Comparison of ENCODE assay signal across 10 cellular contexts in the genomic region with DNA sequence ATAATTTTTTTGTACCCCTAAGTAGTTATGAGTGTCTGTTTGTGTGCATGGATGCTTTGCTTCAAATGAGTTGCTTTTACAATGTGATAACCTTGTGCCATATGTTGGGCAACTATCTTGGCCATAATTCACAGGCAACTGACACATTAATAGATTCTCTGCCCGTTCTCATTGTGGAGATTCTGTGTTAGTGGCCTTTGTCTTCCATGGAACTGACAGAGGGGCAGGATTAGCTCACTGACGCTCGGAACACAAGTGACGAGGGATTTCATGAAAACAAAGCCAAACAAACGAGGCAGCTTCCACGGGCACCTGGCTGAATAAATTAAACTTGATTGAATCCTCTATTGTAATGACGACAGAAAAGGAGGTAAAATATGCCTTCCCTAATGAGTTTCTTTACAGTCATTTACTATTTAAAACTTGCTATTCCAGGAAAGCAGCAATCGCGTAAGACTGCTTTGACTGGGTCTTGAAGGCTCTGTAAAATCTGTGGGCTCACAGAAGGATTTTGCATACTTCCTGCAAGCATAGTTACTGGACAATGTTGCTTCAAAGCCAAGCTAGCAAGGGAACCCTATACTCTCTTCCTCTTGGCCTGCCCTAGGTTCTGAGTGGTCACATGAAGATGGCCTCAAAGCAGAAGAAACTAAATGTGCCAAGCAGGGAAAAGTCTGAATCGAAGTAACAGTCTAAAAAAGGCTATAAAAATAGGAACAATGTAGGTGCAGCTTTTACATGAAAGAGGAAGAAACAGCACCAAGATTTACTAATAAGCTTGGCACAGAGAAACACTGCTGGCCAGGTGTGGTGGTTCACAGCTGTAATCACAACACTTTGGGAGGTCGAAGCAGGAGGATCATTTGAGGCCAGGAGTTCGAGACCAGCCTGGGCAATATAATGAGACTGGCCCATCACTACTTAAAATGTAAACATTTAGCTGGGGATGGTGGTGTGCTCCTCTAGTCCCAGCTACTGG. TPM values are rescaled to one million over a fixed set of nuclear protein-coding genes. Genes with fewer than 3 reads are reported as not detected.
DNase-seq lines count a peak whose midpoint lies in the region; ATAC-seq and TF ChIP-seq lines count a peak whose summit lies in the region.
"Had no signal": no experiment of that assay in that cellular context is flagged by ENCODE, and none has a peak within 500 bp of the region (broad histone marks: within the 10 kb centered on the region; RNA-seq: fewer than 3 reads in every experiment).

No MANE protein-coding gene starts in this region.

- H3K27ac ChIP-seq in WERI-Rb-1 = peak overlapping the region; percentile 91
- no peak overlapping the region for H3K27ac ChIP-seq in CD4-positive, alpha-beta T cell (ENCODE audit: low read depth, low read length)
- H3K27ac ChIP-seq: epithelial cell of prostate had no signal

- peaks cover 0 to 3% (median 0%) of the 10 kb centered on the region in 7 donors for H3K9me3 Mint-ChIP-seq in naive B cell
- no peaks in the 10 kb centered on the region for H3K9me3 Mint-ChIP-seq in activated CD4-positive, alpha-beta T cell treated with anti-CD3 and anti-CD28 coated beads for 36 hours (ENCODE audit: low read depth)
- H3K9me3 Mint-ChIP-seq in CD4-positive, alpha-beta T cell = no peaks in the 10 kb centered on the region

- in situ Hi-C loops in G401 (cut with HindIII; ENCODE audit: low sequenced_read_pairs) = no loop called here

- peak overlapping the region in 2 of 6 donors; percentile 49 to 52 for H3K27ac Mint-ChIP-seq in naive B cell
- H3K27ac Mint-ChIP-seq in activated CD4-positive, alpha-beta T cell treated with anti-CD3 and anti-CD28 coated beads for 36 hours = no peak overlapping the region
- H3K27ac Mint-ChIP-seq in CD4-positive, alpha-beta T cell = no peak overlapping the region

- H3K4me3 Mint-ChIP-seq in naive B cell = no peak overlapping the region
- H3K4me3 Mint-ChIP-seq in activated CD4-positive, alpha-beta T cell treated with anti-CD3 and anti-CD28 coated beads for 36 hours = no peak overlapping the region
- H3K4me3 Mint-ChIP-seq in CD4-positive, alpha-beta T cell = no peak overlapping the region

- no peaks in the 10 kb centered on the region for H3K27me3 ChIP-seq in WERI-Rb-1 (ENCODE audit: insufficient read depth, low read depth, severe bottlenecking)
- no peaks in the 10 kb centered on the region for H3K27me3 ChIP-seq in CD4-positive, alpha-beta T cell (ENCODE audit: control insufficient read depth, insufficient read depth, low read length)

- H3K36me3 Mint-ChIP-seq in naive B cell = no peaks in the 10 kb centered on the region
- H3K36me3 Mint-ChIP-seq in activated CD4-positive, alpha-beta T cell treated with anti-CD3 and anti-CD28 coated beads for 36 hours (ENCODE audit: low read depth) = no peaks in the 10 kb centered on the region
- H3K36me3 Mint-ChIP-seq in CD4-positive, alpha-beta T cell (ENCODE audit: low read depth) = no peaks in the 10 kb centered on the region

- CTCF ChIA-PET in activated CD4-positive, alpha-beta T cell treated with anti-CD3 and anti-CD28 coated beads for 36 hours (lab: Charles Lee) = interaction anchor here (1.3 kb wide), 1 partner anchor 82 kb away, joined by 3 read pairs; no protein-coding TSS in a partner anchor
- CTCF ChIA-PET in CD4-positive, alpha-beta T cell (lab: Charles Lee) = no interaction called here

- POLR2A ChIA-PET in activated CD4-positive, alpha-beta T cell treated with anti-CD3 and anti-CD28 coated beads for 36 hours (lab: Charles Lee) = no interaction called here
- POLR2A ChIA-PET in CD4-positive, alpha-beta T cell (lab: Charles Lee) = no interaction called here

- peak overlapping the region; percentile 26 for H3K4me3 ChIP-seq in WERI-Rb-1 (ENCODE audit: low read depth, low read length)
- H3K4me3 ChIP-seq: lung had no signal

- peaks cover 7 to 11% (median 7%) of the 10 kb centered on the region in 3 donors for H3K4me1 Mint-ChIP-seq in naive B cell
- H3K4me1 Mint-ChIP-seq in activated CD4-positive, alpha-beta T cell treated with anti-CD3 and anti-CD28 coated beads for 36 hours = no peaks in the 10 kb centered on the region
- H3K4me1 Mint-ChIP-seq in CD4-positive, alpha-beta T cell (ENCODE audit: low read depth) = no peaks in the 10 kb centered on the region

- peak; percentile 52 to 64 for ATAC-seq in naive B cell (ENCODE audit: low read depth in 2 of 2)
- no peak for ATAC-seq in activated CD4-positive, alpha-beta T cell treated with anti-CD3 and anti-CD28 coated beads for 36 hours
- no peak for ATAC-seq in activated CD4-positive, CD25-positive, alpha-beta regulatory T cell treated with anti-CD3 and anti-CD28 coated beads, Interleukin-2, amount 50 U/mL, for 24 hours
- no peak for ATAC-seq in CD4-positive, alpha-beta T cell (ENCODE audit: poor library complexity)

- DNase-seq in G401 (ENCODE audit: low spot score) (peak; percentile 88), NCI-H146 treated with DMSO at 0.1 percent for 48 hours (lab: John Stamatoyannopoulos, UW; ENCODE audit: unreplicated experiment) (peak; percentile 90), WERI-Rb-1 (peak; percentile 70), naive B cell (no peak)
- no peak for DNase-seq in activated effector memory CD4-positive, alpha-beta T cell treated with anti-CD3 and anti-CD28 coated beads, Interleukin-2, amount 50 U/mL, for 16 hours
- DNase-seq in activated CD4-positive, alpha-beta T cell treated with anti-CD3 and anti-CD28 coated beads for 36 hours = no peak
- no peak for DNase-seq in CD4-positive, alpha-beta T cell

- intact Hi-C loops in activated CD4-positive, alpha-beta T cell treated with anti-CD3 and anti-CD28 coated beads for 36 hours (cut with DNase I, micrococcal nuclease) = no loop called here
- intact Hi-C loops in CD4-positive, alpha-beta T cell (cut with DNase I, micrococcal nuclease) = no loop called here

- H3K36me3 ChIP-seq in WERI-Rb-1 = no peaks in the 10 kb centered on the region

- peaks cover 2% of the 10 kb centered on the region for H3K9me3 ChIP-seq in WERI-Rb-1 (ENCODE audit: severe bottlenecking)
- H3K9me3 ChIP-seq in CD4-positive, alpha-beta T cell (ENCODE audit: control insufficient read depth, low read length) = no peaks in the 10 kb centered on the region

- TF ChIP-seq CTCF in WERI-Rb-1 (IDR thresholded peaks at IDR 0.05; ENCODE audit: low read depth, low read length) = no peak
- no peak for TF ChIP-seq CTCF in CD4-positive, alpha-beta T cell (IDR thresholded peaks at IDR 0.05)

- H3K27me3 Mint-ChIP-seq in naive B cell = peaks cover 5 to 21% (median 8%) of the 10 kb centered on the region in 3 donors
- H3K27me3 Mint-ChIP-seq in activated CD4-positive, alpha-beta T cell treated with anti-CD3 and anti-CD28 coated beads for 36 hours = no peaks in the 10 kb centered on the region
- H3K27me3 Mint-ChIP-seq in CD4-positive, alpha-beta T cell = peaks cover 6% of the 10 kb centered on the region

RNA-seq across cellular contexts. Expression of gene SINHCAF, which starts 28.1 kb away (rescaled TPM):
- 119 and 211 TPM in 2 replicates for total RNA-seq in G401 (2014; rRNA removed; shearing (Covaris generic))
- 10 to 100 TPM; 65.6 to 89.8 (median 83.6) TPM for polyA plus RNA-seq in naive B cell (ENCODE audit: low read depth in 6 of 6)
- total RNA-seq in activated CD4-positive, alpha-beta T cell treated with anti-CD3 and anti-CD28 coated beads for 36 hours = 100 to 1,000 TPM; 187 to 211 TPM
- total RNA-seq in CD4-positive, alpha-beta T cell = 100 to 1,000 TPM; 103 to 119 TPM

Comparison
In these comparisons a context has a peak if more than half of its experiments do, and no peak if none do; other contexts are left out.
1. DNase-seq: peak in G401 (single experiment), NCI-H146 treated with DMSO at 0.1 percent for 48 hours (single experiment) and WERI-Rb-1 (single experiment); none in naive B cell (single experiment), activated effector memory CD4-positive, alpha-beta T cell treated with anti-CD3 and anti-CD28 coated beads, Interleukin-2, amount 50 U/mL, for 16 hours (single experiment), activated CD4-positive, alpha-beta T cell treated with anti-CD3 and anti-CD28 coated beads for 36 hours (single experiment) and CD4-positive, alpha-beta T cell (0 of 10).
2. ATAC-seq: peak in naive B cell (2 of 2); none in activated CD4-positive, alpha-beta T cell treated with anti-CD3 and anti-CD28 coated beads for 36 hours (single experiment), activated CD4-positive, CD25-positive, alpha-beta regulatory T cell treated with anti-CD3 and anti-CD28 coated beads, Interleukin-2, amount 50 U/mL, for 24 hours (0 of 2) and CD4-positive, alpha-beta T cell (single experiment).